20 cellular contexts compared by ENCODE assay signal in genomic region chr2:36781907-36782635, GRCh38.
DNase-seq lines count a peak whose midpoint lies in the region; ATAC-seq, FAIRE-seq and TF ChIP-seq lines count a peak whose summit lies in the region.
"Had no signal": no experiment of that assay in that cellular context is flagged by ENCODE, and none has a peak within 500 bp of the region (broad histone marks: within the 10 kb centered on the region; RNA-seq: fewer than 3 reads in every experiment).

No MANE protein-coding gene starts in this region.

- TF ChIP-seq CTCF in GM23338 (conservative IDR thresholded peaks at IDR 0.05; ENCODE audit: low read depth in 2 of 2) (no peak), endothelial cell of umbilical vein (IDR thresholded peaks at IDR 0.05; ENCODE audit: extremely low read depth in 1 of 2, insufficient read depth in 1 of 2, low read depth in 1 of 2, low read length in 2 of 2) (no peak), osteoblast (IDR thresholded peaks at IDR 0.05; ENCODE audit: extremely low read depth, low read depth, low read length) (no peak), hepatocyte (IDR thresholded peaks at IDR 0.05; ENCODE audit: poor library complexity) (no peak)

- peaks cover 52% of the 10 kb centered on the region for H3K4me1 Mint-ChIP-seq in GM23338
- H3K4me1 Mint-ChIP-seq in CD8-positive, alpha-beta memory T cell = peaks cover 2 to 6% (median 3%) of the 10 kb centered on the region in 3 donors
- peaks cover 4% of the 10 kb centered on the region for H3K4me1 Mint-ChIP-seq in activated naive CD8-positive, alpha-beta T cell treated with anti-CD3 and anti-CD28 coated beads for 36 hours
- H3K4me1 Mint-ChIP-seq: stimulated activated memory B cell treated with anti-CD40 and anti-IgM and Interleukin-4, amounts not matched to agents 10 μg/mL and 1 μg/mL and 100 μg/mL, for 72 hours had no signal

- H3K36me3 Mint-ChIP-seq in GM23338 (ENCODE audit: low read depth) = no peaks in the 10 kb centered on the region
- H3K36me3 Mint-ChIP-seq in CD8-positive, alpha-beta memory T cell = no peaks in the 10 kb centered on the region
- no peaks in the 10 kb centered on the region for H3K36me3 Mint-ChIP-seq in activated naive CD8-positive, alpha-beta T cell treated with anti-CD3 and anti-CD28 coated beads for 36 hours
- H3K36me3 Mint-ChIP-seq: activated naive CD8-positive, alpha-beta T cell treated with anti-CD3 and anti-CD28 coated beads, Interleukin-2, amount 10 ng/mL, durations not matched to agents 7 days and 5 days; immature natural killer cell; stimulated activated memory B cell treated with anti-CD40 and anti-IgM and Interleukin-4, amounts not matched to agents 10 μg/mL and 1 μg/mL and 100 μg/mL, for 72 hours had no signal

- H3K4me3 ChIP-seq in GM23338 (no peak overlapping the region), endothelial cell of umbilical vein (replicated peaks in 1 of 3; ENCODE audit: insufficient read depth in 1 of 3, low read depth in 1 of 3, low read length in 3 of 3) (no peak overlapping the region), osteoblast (ENCODE audit: insufficient read depth, low read length) (peak overlapping the region; percentile 52), hepatocyte (no peak overlapping the region)
- no peak overlapping the region for H3K4me3 ChIP-seq in CD8-positive, alpha-beta memory T cell (ENCODE audit: low read length)
- H3K4me3 ChIP-seq: body of pancreas, colonic mucosa, tibial artery had no signal

- H3K9me1 ChIP-seq in endothelial cell of umbilical vein (replicated peaks; ENCODE audit: control insufficient read depth, extremely low read depth, insufficient read depth, low read length) = no peaks in the 10 kb centered on the region

- ATAC-seq in GM23338 = no peak; the same call in 2 of the 3 replicates
- ATAC-seq: body of pancreas; HCT116; stimulated activated memory B cell treated with anti-CD40 and anti-IgM and Interleukin-4, amounts not matched to agents 10 μg/mL and 1 μg/mL and 100 μg/mL, for 72 hours had no signal

- H3K4me1 ChIP-seq in GM23338 (ENCODE audit: insufficient read depth) = peaks cover 36% of the 10 kb centered on the region
- H3K4me1 ChIP-seq in endothelial cell of umbilical vein (ENCODE audit: control insufficient read depth, extremely low read depth, insufficient read depth, low read length) = no peaks in the 10 kb centered on the region
- H3K4me1 ChIP-seq in osteoblast (ENCODE audit: insufficient read depth, low read length) = peaks cover 11% of the 10 kb centered on the region
- H3K4me1 ChIP-seq in hepatocyte (ENCODE audit: insufficient read depth) = no peaks in the 10 kb centered on the region
- H3K4me1 ChIP-seq in CD8-positive, alpha-beta memory T cell (ENCODE audit: insufficient read depth, low read length) = no peaks in the 10 kb centered on the region
- H3K4me1 ChIP-seq: colonic mucosa had no signal

- H4K20me1 ChIP-seq in GM23338 (replicated peaks; ENCODE audit: insufficient read depth) (no peaks in the 10 kb centered on the region), endothelial cell of umbilical vein (replicated peaks; ENCODE audit: control insufficient read depth, extremely low read depth, insufficient read depth, low read length) (no peaks in the 10 kb centered on the region), osteoblast (ENCODE audit: insufficient read depth, low read length) (no peaks in the 10 kb centered on the region), hepatocyte (ENCODE audit: insufficient read depth, poor library complexity, severe bottlenecking) (no peaks in the 10 kb centered on the region)

- H2AFZ ChIP-seq in GM23338 = peak overlapping the region; percentile 99
- peak overlapping the region; percentile 17 for H2AFZ ChIP-seq in endothelial cell of umbilical vein (ENCODE audit: low read depth, low read length)
- H2AFZ ChIP-seq in osteoblast (ENCODE audit: low read length) = peak overlapping the region; percentile 93
- H2AFZ ChIP-seq in hepatocyte = no peak overlapping the region

- DNase-seq in GM23338 (ENCODE audit: low spot score) = no peak
- DNase-seq in NOMO-1 treated with dmso at 0.1 percent for 144 hours (lab: John Stamatoyannopoulos, UW; ENCODE audit: unreplicated experiment) = peak; percentile 4
- DNase-seq in endothelial cell of umbilical vein (ENCODE audit: low read depth, low spot score) = no peak
- peak; percentile 11 for DNase-seq in osteoblast (ENCODE audit: insufficient read length, low spot score, missing footprints)
- no peak for DNase-seq in stimulated activated naive CD4-positive, alpha-beta T cell treated with Interleukin-2 at 50 U/mL for 16 hours (lab: John Stamatoyannopoulos, UW)
- no peak for DNase-seq in hepatocyte (ENCODE audit: low spot score)
- DNase-seq in CD8-positive, alpha-beta memory T cell = no peak
- DNase-seq in activated naive CD8-positive, alpha-beta T cell treated with anti-CD3 and anti-CD28 coated beads for 36 hours = no peak
- DNase-seq: activated CD4-positive, alpha-beta T cell treated with anti-CD3 and anti-CD28 coated beads for 48 hours; activated naive CD8-positive, alpha-beta T cell treated with anti-CD3 and anti-CD28 coated beads, Interleukin-2, amount 10 ng/mL, durations not matched to agents 7 days and 5 days; body of pancreas; colonic mucosa; COR-L47; immature natural killer cell; NCI-H2107; NCI-H524 treated with DMSO at 0.1 percent for 48 hours; tibial artery had no signal

- dilution Hi-C loops in endothelial cell of umbilical vein (cut with MboI; ENCODE audit: extremely low pct_ligation_motif_present, low sequenced_read_pairs) = no loop called here

- H3K27ac Mint-ChIP-seq in GM23338 = no peak overlapping the region
- H3K27ac Mint-ChIP-seq in CD8-positive, alpha-beta memory T cell = no peak overlapping the region
- no peak overlapping the region for H3K27ac Mint-ChIP-seq in activated naive CD8-positive, alpha-beta T cell treated with anti-CD3 and anti-CD28 coated beads for 36 hours
- H3K27ac Mint-ChIP-seq: activated naive CD8-positive, alpha-beta T cell treated with anti-CD3 and anti-CD28 coated beads, Interleukin-2, amount 10 ng/mL, durations not matched to agents 7 days and 5 days; immature natural killer cell; stimulated activated memory B cell treated with anti-CD40 and anti-IgM and Interleukin-4, amounts not matched to agents 10 μg/mL and 1 μg/mL and 100 μg/mL, for 72 hours; T-helper 1 cell treated with Interleukin-12 subunit alpha and Interleukin-12 subunit beta and Interleukin-4 antibody, amounts not matched to agents 30 μg/mL and 1 μg/mL, for 36 hours had no signal

- H3K9me3 ChIP-seq in endothelial cell of umbilical vein (replicated peaks; ENCODE audit: control insufficient read depth, insufficient read depth, low read length) = no peaks in the 10 kb centered on the region
- no peaks in the 10 kb centered on the region for H3K9me3 ChIP-seq in osteoblast (ENCODE audit: low read depth, low read length)
- no peaks in the 10 kb centered on the region for H3K9me3 ChIP-seq in hepatocyte (ENCODE audit: low read depth)
- no peaks in the 10 kb centered on the region for H3K9me3 ChIP-seq in CD8-positive, alpha-beta memory T cell (ENCODE audit: low read length)
- H3K9me3 ChIP-seq: body of pancreas, colonic mucosa, tibial artery had no signal

- intact Hi-C loops in endothelial cell of umbilical vein (cut with micrococcal nuclease) = loop anchor here (5.0 to 10.0 kb wide), 2 partner anchors 217 to 810 kb away; no protein-coding TSS in a partner anchor

- WGBS in hepatocyte (ENCODE audit: low lambda C conversion rate, missing lambda C conversion rate) = 84% methylated on average over 19 of the region's 19 CpGs

- H3K27me3 ChIP-seq in GM23338 (ENCODE audit: insufficient read depth) = no peaks in the 10 kb centered on the region
- H3K27me3 ChIP-seq in endothelial cell of umbilical vein (ENCODE audit: control insufficient read depth in 2 of 2, insufficient read depth in 2 of 2, low read length in 2 of 2) = peaks cover 0 to 13% of the 10 kb centered on the region in 2 experiments
- no peaks in the 10 kb centered on the region for H3K27me3 ChIP-seq in osteoblast (ENCODE audit: insufficient read depth, low read length)
- H3K27me3 ChIP-seq in hepatocyte = no peaks in the 10 kb centered on the region
- H3K27me3 ChIP-seq in CD8-positive, alpha-beta memory T cell (ENCODE audit: insufficient read depth, low read length, poor library complexity, severe bottlenecking) = no peaks in the 10 kb centered on the region
- H3K27me3 ChIP-seq: body of pancreas, colonic mucosa, tibial artery had no signal

- no TSS peak for BruUV-seq in endothelial cell of umbilical vein (replicated peaks; lab: Mats Ljungman, UMichigan)

- H3K9me2 ChIP-seq in GM23338 (ENCODE audit: insufficient read depth) (no peaks in the 10 kb centered on the region), hepatocyte (replicated peaks; ENCODE audit: insufficient read depth) (no peaks in the 10 kb centered on the region)

- H3K79me2 ChIP-seq in GM23338 (replicated peaks; ENCODE audit: insufficient read depth) (no peaks in the 10 kb centered on the region), endothelial cell of umbilical vein (ENCODE audit: control insufficient read depth, insufficient read depth, low read length) (no peaks in the 10 kb centered on the region), osteoblast (ENCODE audit: insufficient read depth, low read length) (no peaks in the 10 kb centered on the region), hepatocyte (no peaks in the 10 kb centered on the region)

- H3K27me3 Mint-ChIP-seq in GM23338 (ENCODE audit: insufficient read depth, low read depth, poor library complexity) = peaks cover 5% of the 10 kb centered on the region
- H3K27me3 Mint-ChIP-seq in CD8-positive, alpha-beta memory T cell = peaks cover 6 to 20% of the 10 kb centered on the region in 2 donors
- peaks cover 19% of the 10 kb centered on the region for H3K27me3 Mint-ChIP-seq in activated naive CD8-positive, alpha-beta T cell treated with anti-CD3 and anti-CD28 coated beads for 36 hours

- H3K36me3 ChIP-seq in GM23338 (ENCODE audit: insufficient read depth) = no peaks in the 10 kb centered on the region
- no peaks in the 10 kb centered on the region for H3K36me3 ChIP-seq in endothelial cell of umbilical vein (ENCODE audit: control insufficient read depth in 2 of 2, extremely low read depth in 1 of 2, insufficient read depth in 2 of 2, low read length in 2 of 2)
- no peaks in the 10 kb centered on the region for H3K36me3 ChIP-seq in osteoblast (ENCODE audit: insufficient read depth, low read length)
- no peaks in the 10 kb centered on the region for H3K36me3 ChIP-seq in hepatocyte (replicated peaks; ENCODE audit: insufficient read depth, low read depth)
- no peaks in the 10 kb centered on the region for H3K36me3 ChIP-seq in CD8-positive, alpha-beta memory T cell (ENCODE audit: insufficient read depth, low read length)
- H3K36me3 ChIP-seq: colonic mucosa, tibial artery had no signal

- H3K9me3 Mint-ChIP-seq in GM23338 = no peaks in the 10 kb centered on the region; the same call in 2 of the 3 replicates
- no peaks in the 10 kb centered on the region for H3K9me3 Mint-ChIP-seq in CD8-positive, alpha-beta memory T cell
- H3K9me3 Mint-ChIP-seq in activated naive CD8-positive, alpha-beta T cell treated with anti-CD3 and anti-CD28 coated beads for 36 hours = no peaks in the 10 kb centered on the region
- H3K9me3 Mint-ChIP-seq: activated naive CD8-positive, alpha-beta T cell treated with anti-CD3 and anti-CD28 coated beads, Interleukin-2, amount 10 ng/mL, durations not matched to agents 7 days and 5 days; immature natural killer cell; stimulated activated memory B cell treated with anti-CD40 and anti-IgM and Interleukin-4, amounts not matched to agents 10 μg/mL and 1 μg/mL and 100 μg/mL, for 72 hours; T-helper 1 cell treated with Interleukin-12 subunit alpha and Interleukin-12 subunit beta and Interleukin-4 antibody, amounts not matched to agents 30 μg/mL and 1 μg/mL, for 36 hours had no signal

- POLR2A ChIA-PET in endothelial cell of umbilical vein (lab: Charles Lee) = no interaction called here
- POLR2A ChIA-PET in CD8-positive, alpha-beta memory T cell (lab: Charles Lee) = no interaction called here

- no peak overlapping the region for H3K4me3 Mint-ChIP-seq in GM23338
- H3K4me3 Mint-ChIP-seq in CD8-positive, alpha-beta memory T cell = no peak overlapping the region
- no peak overlapping the region for H3K4me3 Mint-ChIP-seq in activated naive CD8-positive, alpha-beta T cell treated with anti-CD3 and anti-CD28 coated beads for 36 hours
- H3K4me3 Mint-ChIP-seq: activated naive CD8-positive, alpha-beta T cell treated with anti-CD3 and anti-CD28 coated beads, Interleukin-2, amount 10 ng/mL, durations not matched to agents 7 days and 5 days; immature natural killer cell; stimulated activated memory B cell treated with anti-CD40 and anti-IgM and Interleukin-4, amounts not matched to agents 10 μg/mL and 1 μg/mL and 100 μg/mL, for 72 hours; T-helper 1 cell treated with Interleukin-12 subunit alpha and Interleukin-12 subunit beta and Interleukin-4 antibody, amounts not matched to agents 30 μg/mL and 1 μg/mL, for 36 hours had no signal

- no peak for FAIRE-seq in endothelial cell of umbilical vein (lab: Jason Lieb, UNC)

- no peaks in the 10 kb centered on the region; the same call in 1 of the 2 replicates for H3F3A ChIP-seq in GM23338 (replicated peaks; ENCODE audit: low read depth)

- CTCF ChIA-PET in endothelial cell of umbilical vein (lab: Charles Lee) = interaction anchor here (1.0 to 1.9 kb wide), 8 partner anchors 8 to 429 kb away, joined by 3 to 5 read pairs (median 4); no protein-coding TSS in a partner anchor
- CTCF ChIA-PET in CD8-positive, alpha-beta memory T cell (lab: Charles Lee) = interaction anchor here (1.0 kb wide), 1 partner anchor 1095 kb away, joined by 3 read pairs; no protein-coding TSS in a partner anchor

- H3K9ac ChIP-seq in endothelial cell of umbilical vein (replicated peaks; ENCODE audit: extremely low read depth, insufficient read depth, low read length) = no peak overlapping the region

- H3K27ac ChIP-seq in GM23338 (ENCODE audit: low read depth) (no peak overlapping the region), endothelial cell of umbilical vein (ENCODE audit: insufficient read depth, low read depth, low read length) (no peak overlapping the region), osteoblast (ENCODE audit: low read depth, low read length) (no peak overlapping the region), hepatocyte (no peak overlapping the region)
- no peak overlapping the region for H3K27ac ChIP-seq in CD8-positive, alpha-beta memory T cell (ENCODE audit: low read depth, low read length)
- H3K27ac ChIP-seq: body of pancreas, colonic mucosa, tibial artery had no signal

- H3K4me2 ChIP-seq in GM23338 (0 out of 2 replicates have a peak overlapping the region, but pooled peaks have one; percentile 14), endothelial cell of umbilical vein (ENCODE audit: insufficient read depth, low read length) (peak overlapping the region; percentile 39), osteoblast (ENCODE audit: insufficient read depth, low read length) (peak overlapping the region; percentile 70), hepatocyte (no peak overlapping the region)

- no peak for TF ChIP-seq POLR2A in endothelial cell of umbilical vein (IDR thresholded peaks at IDR 0.05; ENCODE audit: low read depth, low read length)

Comparison
In these comparisons a context has a peak if more than half of its experiments do, and no peak if none do; other contexts are left out.
1. DNase-seq: peak in NOMO-1 treated with dmso at 0.1 percent for 144 hours (single experiment) and osteoblast (single experiment); none in GM23338 (single experiment), endothelial cell of umbilical vein (single experiment), stimulated activated naive CD4-positive, alpha-beta T cell treated with Interleukin-2 at 50 U/mL for 16 hours (single experiment), hepatocyte (single experiment), CD8-positive, alpha-beta memory T cell (0 of 5) and activated naive CD8-positive, alpha-beta T cell treated with anti-CD3 and anti-CD28 coated beads for 36 hours (single experiment).